Comparison of ENCODE assay signal across 14 cellular contexts in genomic region chr19:17725422-17726078, GRCh38. TPM values are rescaled to one million over a fixed set of nuclear protein-coding genes. Genes with fewer than 3 reads are reported as not detected.
A peak's percentile ranks its signal among the peaks of the same experiment; 100 is the strongest.
DNase-seq lines count a peak whose midpoint lies in the region; ATAC-seq and TF ChIP-seq lines count a peak whose summit lies in the region.
"Had no signal": no experiment of that assay in that cellular context is flagged by ENCODE, and none has a peak within 500 bp of the region (broad histone marks: within the 10 kb centered on the region; RNA-seq: fewer than 3 reads in every experiment).

No MANE protein-coding gene starts in this region.

- CTCF ChIA-PET in PC-9 (lab: Charles Lee), result interaction anchor here (0.6 kb wide), 1 partner anchor 231 kb away, joined by 3 read pairs; no protein-coding TSS in a partner anchor

- no peak overlapping the region for H3K4me2 ChIP-seq in PC-9

- H3K79me2 ChIP-seq in PC-9 (ENCODE audit: low read depth), result peaks cover 35% of the 10 kb centered on the region

- intact Hi-C loops in PC-9 (cut with micrococcal nuclease; ENCODE audit: unreplicated experiment) (no loop called here), transverse colon (cut with DNase I; ENCODE audit: low total_unique reads) (no loop called here)

- TF ChIP-seq CTCF in PC-9 (conservative IDR thresholded peaks at IDR 0.05) (peak; percentile 53), fibroblast of villous mesenchyme (IDR thresholded peaks at IDR 0.05; ENCODE audit: insufficient read depth, low read depth, low read length) (peak; percentile 14), transverse colon (IDR thresholded peaks at IDR 0.05) (peak in 3 of 5 experiments; percentile 15 to 23 (median 17))

- no peak for TF ChIP-seq EP300 in transverse colon (IDR thresholded peaks at IDR 0.05; ENCODE audit: low read depth)

- no peak overlapping the region for H3K4me3 Mint-ChIP-seq in activated T-cell treated with anti-CD3 and anti-CD28 coated beads, Interleukin-2, amount 50 U/mL, for 4 hours
- H3K4me3 Mint-ChIP-seq: nephron had no signal

- H3K9me3 Mint-ChIP-seq in activated T-cell treated with anti-CD3 and anti-CD28 coated beads, Interleukin-2, amount 50 U/mL, for 4 hours, result no peaks in the 10 kb centered on the region
- H3K9me3 Mint-ChIP-seq: nephron had no signal

- H4K20me1 ChIP-seq in PC-9 (ENCODE audit: insufficient read depth), result peaks cover 77% of the 10 kb centered on the region

- H3K9me3 ChIP-seq in PC-9 (ENCODE audit: insufficient read depth, low read depth), result no peaks in the 10 kb centered on the region
- H3K9me3 ChIP-seq in transverse colon, result no peaks in the 10 kb centered on the region
- H3K9me3 ChIP-seq: colonic mucosa had no signal

- H3K27me3 ChIP-seq in PC-9 (ENCODE audit: insufficient read depth, low read depth) (no peaks in the 10 kb centered on the region), transverse colon (no peaks in the 10 kb centered on the region)
- H3K27me3 ChIP-seq: colonic mucosa had no signal

- H3K27me3 Mint-ChIP-seq in activated T-cell treated with anti-CD3 and anti-CD28 coated beads, Interleukin-2, amount 50 U/mL, for 4 hours (ENCODE audit: low read depth), result no peaks in the 10 kb centered on the region

- peaks cover 25% of the 10 kb centered on the region for H3K4me1 Mint-ChIP-seq in activated T-cell treated with anti-CD3 and anti-CD28 coated beads, Interleukin-2, amount 50 U/mL, for 4 hours (ENCODE audit: low read depth)

- in situ Hi-C loops in transverse colon (cut with MboI; ENCODE audit: low pct_ligation_motif_present in 1 of 4, low pct_unique_long_range_greater_than_20kb in 1 of 4, low sequenced_read_pairs in 3 of 4), result no loop called here

- H3K4me1 ChIP-seq in PC-9 (replicated peaks; ENCODE audit: insufficient read depth), result peaks cover 10% of the 10 kb centered on the region
- peaks cover 10 to 20% (median 13%) of the 10 kb centered on the region in 4 donors for H3K4me1 ChIP-seq in transverse colon
- H3K4me1 ChIP-seq: colonic mucosa had no signal

- H2AFZ ChIP-seq in PC-9, result no peak overlapping the region

- BruUV-seq in PC-9 (replicated peaks; lab: Mats Ljungman, UMichigan), result no TSS peak

- WGBS in transverse colon (ENCODE audit: low coverage in 1 of 2), 2 donors, result 97% methylated on average over 9 of the region's 21 CpGs; no CpG with 5 or more reads in 1 of the 2 donors

- no peak for TF ChIP-seq POLR2A in transverse colon (IDR thresholded peaks at IDR 0.05)

- H3K9me2 ChIP-seq in PC-9 (ENCODE audit: insufficient read depth), result no peaks in the 10 kb centered on the region

- H3K36me3 ChIP-seq in PC-9 (ENCODE audit: low read depth), result peaks cover 14% of the 10 kb centered on the region; the same call in 1 of the 2 replicates
- peaks cover 0 to 34% (median 7%) of the 10 kb centered on the region in 4 donors for H3K36me3 ChIP-seq in transverse colon

- no peak for ATAC-seq in activated T-cell treated with anti-CD3 and anti-CD28 coated beads, Interleukin-2, amount 50 U/mL, for 4 hours
- ATAC-seq in GM21723 (IDR thresholded peaks at IDR 0.05; ENCODE audit: unreplicated experiment), result no peak

- DNase-seq in activated T-cell treated with anti-CD3 and anti-CD28 coated beads, Interleukin-2, amount 50 U/mL, for 1 hour, result peak; percentile 32
- no peak for DNase-seq in activated T-cell treated with anti-CD3 and anti-CD28 coated beads, Interleukin-2, amount 50 U/mL, for 4 hours
- DNase-seq in PC-9 (no peak), fibroblast of villous mesenchyme (ENCODE audit: low read depth) (no peak), transverse colon (no peak), NCI-H524 (lab: John Stamatoyannopoulos, UW) (no peak), mucosa of gallbladder (ENCODE audit: low spot score) (no peak)
- DNase-seq: activated CD8-positive, alpha-beta memory T cell treated with anti-CD3 and anti-CD28 coated beads, Interleukin-2, amount 50 U/mL, for 4 hours; colonic mucosa; NCI-H2081 had no signal

- peaks cover 13% of the 10 kb centered on the region; the same call in 1 of the 2 replicates for H3F3A ChIP-seq in PC-9 (ENCODE audit: insufficient read depth, low read depth)

- H3K27ac ChIP-seq in PC-9, result no peak overlapping the region
- H3K27ac ChIP-seq in transverse colon, result no peak overlapping the region
- H3K27ac ChIP-seq: C4-2B, colonic mucosa, SK-N-MC had no signal

- no peak overlapping the region for H3K4me3 ChIP-seq in PC-9
- H3K4me3 ChIP-seq in fibroblast of villous mesenchyme (ENCODE audit: low read depth, low read length), result no peak overlapping the region
- no peak overlapping the region for H3K4me3 ChIP-seq in transverse colon
- H3K4me3 ChIP-seq: colonic mucosa, SK-N-MC had no signal

- peaks cover 19% of the 10 kb centered on the region for H3K36me3 Mint-ChIP-seq in activated T-cell treated with anti-CD3 and anti-CD28 coated beads, Interleukin-2, amount 50 U/mL, for 4 hours (ENCODE audit: insufficient read depth)

- POLR2A ChIA-PET in PC-9 (lab: Charles Lee; ENCODE audit: unreplicated experiment), result no interaction called here

RNA-seq across cellular contexts. Expression of gene MAP1S, which starts 6.3 kb away (rescaled TPM):
- 10 to 100 TPM; 75.7 to 81.4 (median 79.3) TPM for total RNA-seq in activated T-cell treated with anti-CD3 and anti-CD28 coated beads, Interleukin-2, amount 50 U/mL, for 4 hours
- 74.6 and 86.9 TPM in 2 replicates for total RNA-seq in PC-9 (2021)
- 14.8 and 15.1 TPM in 2 replicates for total RNA-seq in fibroblast of villous mesenchyme
- total RNA-seq in transverse colon, result 100 to 1,000 TPM in 2 of 4 donors, 10 to 100 TPM in 2; 30.2 to 159 (median 68.0) TPM
- 92.3 TPM for total RNA-seq in mucosa of gallbladder

RNA-seq across cellular contexts. Expression of gene FCHO1, which starts 25.7 kb away (rescaled TPM):
- 10 to 100 TPM; 53.0 to 60.4 (median 56.2) TPM for total RNA-seq in activated T-cell treated with anti-CD3 and anti-CD28 coated beads, Interleukin-2, amount 50 U/mL, for 4 hours
- total RNA-seq in PC-9 (2021) (34.8 and 36.5 TPM in 2 replicates), fibroblast of villous mesenchyme (0.43 and 0.64 TPM in 2 replicates), transverse colon (10 to 100 TPM in 1 of 4 donors, 1 to 10 TPM in 2, under 1 TPM in 1; 0.60 to 26.9 (median 3.8) TPM), mucosa of gallbladder (19.8 TPM)

RNA-seq across cellular contexts. Expression of gene UNC13A, which starts 37.4 kb away (rescaled TPM):
- under 1 TPM in 2 of 3 donors, not detected in 1; 0.08 to 0.15 TPM for total RNA-seq in activated T-cell treated with anti-CD3 and anti-CD28 coated beads, Interleukin-2, amount 50 U/mL, for 4 hours
- total RNA-seq in PC-9 (2021) (0.17 and 0.20 TPM in 2 replicates), fibroblast of villous mesenchyme (under 0.01 and 0.64 TPM in 2 replicates), transverse colon (1 to 10 TPM in 1 of 4 donors, under 1 TPM in 3; under 0.01 to 1.9 (median 0.30) TPM), mucosa of gallbladder (0.78 TPM)
